In genomic region chr11:115017529-115017928, GRCh38 we compare ENCODE assay signal across 7 cellular contexts.
"Had no signal": no experiment of that assay in that cellular context is flagged by ENCODE, and none has a peak within 500 bp of the region (broad histone marks: within the 10 kb centered on the region; RNA-seq: fewer than 3 reads in every experiment).

No MANE protein-coding gene starts in this region.

- H3K27ac ChIP-seq: GM23248 had no signal

- H3K36me3 ChIP-seq: HAP-1 had no signal

- DNase-seq: GM23248, GOT3, H7, IMR-90 had no signal

- H3K4me3 ChIP-seq: GM23248, HAP-1 had no signal

- H3K4me1 ChIP-seq: HAP-1 had no signal

- ATAC-seq: HCT116 had no signal

- FAIRE-seq: HTR-8/SVneo had no signal

- H3K9me3 ChIP-seq: HAP-1 had no signal
